Comparison of ENCODE assay signal across 20 cellular contexts in the genomic region with DNA sequence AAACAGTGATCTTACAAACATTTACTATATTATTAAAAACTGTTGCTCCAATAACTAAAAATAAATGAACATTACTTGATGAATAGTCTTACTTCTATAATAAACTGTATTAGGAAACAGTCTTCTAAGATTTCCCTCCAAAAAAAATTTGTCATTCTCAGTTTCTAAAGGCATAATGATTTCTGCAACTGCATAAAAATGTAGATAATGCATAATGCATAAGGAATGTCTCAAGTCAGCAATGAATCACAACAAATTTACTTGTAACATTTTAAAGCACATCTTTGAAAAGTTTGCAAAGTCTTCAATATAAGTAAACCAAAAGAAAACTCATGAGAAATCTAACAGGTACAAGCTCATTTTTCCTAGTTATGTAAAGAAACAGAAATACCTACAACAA.
DNase-seq lines count a peak whose midpoint lies in the region; ATAC-seq, FAIRE-seq and TF ChIP-seq lines count a peak whose summit lies in the region.
"Had no signal": no experiment of that assay in that cellular context is flagged by ENCODE, and none has a peak within 500 bp of the region (broad histone marks: within the 10 kb centered on the region; RNA-seq: fewer than 3 reads in every experiment).

No MANE protein-coding gene starts in this region.

- no peak overlapping the region for H4K91ac ChIP-seq in IMR-90 (ENCODE audit: insufficient read depth, low read depth, low read length)

- no peak overlapping the region for H2BK120ac ChIP-seq in IMR-90 (ENCODE audit: low read depth, low read length)

- H2BK15ac ChIP-seq in IMR-90 (ENCODE audit: low read depth, low read length), result no peak overlapping the region

- no peak overlapping the region for H3K9ac ChIP-seq in IMR-90 (ENCODE audit: low read depth, low read length)

- no peaks in the 10 kb centered on the region for H3K9me3 ChIP-seq in IMR-90 (ENCODE audit: control insufficient read depth, insufficient read depth, low read length)
- H3K9me3 ChIP-seq: Peyer's patch had no signal

- H3K56ac ChIP-seq in IMR-90 (ENCODE audit: extremely low read depth, insufficient read depth, low read length), result no peak overlapping the region

- H3K27me3 ChIP-seq in IMR-90 (ENCODE audit: control insufficient read depth, insufficient read depth, low read length), result no peaks in the 10 kb centered on the region
- H3K27me3 ChIP-seq: cardiac muscle cell, dorsolateral prefrontal cortex, gastroesophageal sphincter, Peyer's patch had no signal

- no peak overlapping the region for H3K23ac ChIP-seq in IMR-90 (ENCODE audit: low read depth, low read length)

- no peak overlapping the region for H3K4me2 ChIP-seq in IMR-90 (ENCODE audit: low read depth, low read length)

- intact Hi-C loops in IMR-90 (cut with micrococcal nuclease), result no loop called here

- no peak overlapping the region for H4K5ac ChIP-seq in IMR-90 (ENCODE audit: low read depth, low read length)

- POLR2A ChIA-PET in IMR-90 (lab: Charles Lee; ENCODE audit: unreplicated experiment), result no interaction called here

- no peaks in the 10 kb centered on the region for H4K20me1 ChIP-seq in IMR-90 (ENCODE audit: insufficient read depth, low read length)

- H3K4me3 ChIP-seq in AG10803 (ENCODE audit: low read length) (no peak overlapping the region), IMR-90 (ENCODE audit: insufficient read depth, low read depth, low read length) (no peak overlapping the region), cardiac fibroblast (replicated peaks in 1 of 2; ENCODE audit: low read depth in 2 of 2, low read length in 2 of 2) (no peak overlapping the region), coronary artery (no peak overlapping the region)
- H3K4me3 ChIP-seq: cardiac muscle cell, dorsolateral prefrontal cortex, gastroesophageal sphincter, lung, Peyer's patch had no signal

- FAIRE-seq in islet of Langerhans (lab: Jason Lieb, UNC), result peak; percentile 84

- ATAC-seq in IMR-90 (ENCODE audit: low read depth), result peak; percentile 62
- no peak for ATAC-seq in GM18502 (IDR thresholded peaks at IDR 0.05; ENCODE audit: poor library complexity, unreplicated experiment)
- ATAC-seq: gastroesophageal sphincter, WTC11 had no signal

- H3K14ac ChIP-seq in IMR-90 (replicated peaks; ENCODE audit: low read depth, low read length), result no peak overlapping the region

- in situ Hi-C loops in IMR-90 (cut with MboI; ENCODE audit: low sequenced_read_pairs), result no loop called here

- no peak overlapping the region for H2AK9ac ChIP-seq in IMR-90 (replicated peaks; ENCODE audit: low read depth, low read length, poor library complexity)

- DNase-seq in AG10803 (ENCODE audit: low read depth) (peak; percentile 15), IMR-90 (peak; percentile 57), cardiac fibroblast (ENCODE audit: low read depth in 2 of 2) (peak; percentile 12 to 53), coronary artery (ENCODE audit: low spot score) (no peak), COR-L47 (lab: John Stamatoyannopoulos, UW) (no peak)
- DNase-seq: activated effector memory CD4-positive, alpha-beta T cell treated with anti-CD3 and anti-CD28 coated beads, Interleukin-2, amount 50 U/mL, for 16 hours; dorsolateral prefrontal cortex; H9; KG1; kidney glomerular epithelial cell; NCI-H510A treated with DMSO at 0.1 percent for 48 hours; NK-92 treated with Interleukin-12 subunit alpha and Interleukin-12 subunit beta, amount 100 ng/mL, for 24 hours; Peyer's patch; substantia nigra had no signal

- H2AFZ ChIP-seq in IMR-90 (replicated peaks; ENCODE audit: low read length, poor library complexity), result no peak overlapping the region

- H3K36me3 ChIP-seq in IMR-90 (ENCODE audit: control insufficient read depth, insufficient read depth, low read length), result no peaks in the 10 kb centered on the region

- CTCF ChIA-PET in IMR-90 (lab: Yijun Ruan, JAX), result no interaction called here

- no peak overlapping the region for H3K4ac ChIP-seq in IMR-90 (ENCODE audit: low read depth, low read length)

- H3K9me1 ChIP-seq in IMR-90 (ENCODE audit: insufficient read depth, low read length), result no peaks in the 10 kb centered on the region

- TF ChIP-seq POLR2A in IMR-90 (IDR thresholded peaks at IDR 0.05; ENCODE audit: low read depth, low read length), result no peak

- no peaks in the 10 kb centered on the region; a peak in 1 of 4 replicates for H3K79me1 ChIP-seq in IMR-90 (ENCODE audit: low read depth in 1 of 2, low read length in 2 of 2)

- H3K18ac ChIP-seq in IMR-90 (ENCODE audit: low read depth, low read length), result no peak overlapping the region

- TF ChIP-seq CTCF in AG10803 (conservative IDR thresholded peaks at IDR 0.05; ENCODE audit: low read length) (no peak), IMR-90 (conservative IDR thresholded peaks at IDR 0.05; ENCODE audit: low read depth, low read length) (no peak), cardiac fibroblast (IDR thresholded peaks at IDR 0.05; ENCODE audit: low read depth, low read length) (no peak), coronary artery (IDR thresholded peaks at IDR 0.05) (no peak)

- H3K27ac ChIP-seq in IMR-90 (ENCODE audit: insufficient read depth, low read length) (no peak overlapping the region), coronary artery (no peak overlapping the region)
- H3K27ac ChIP-seq: cardiac muscle cell, dorsolateral prefrontal cortex, gastroesophageal sphincter, Peyer's patch had no signal

- no peak overlapping the region for H4K8ac ChIP-seq in IMR-90 (ENCODE audit: low read depth in 2 of 2, low read length in 2 of 2)

- dilution Hi-C loops in IMR-90 (cut with HindIII; ENCODE audit: low sequenced_read_pairs, unreplicated experiment), result no loop called here

- H2AK5ac ChIP-seq in IMR-90 (ENCODE audit: low read depth, low read length), result no peak overlapping the region

- no peaks in the 10 kb centered on the region for H3K4me1 ChIP-seq in IMR-90 (ENCODE audit: control insufficient read depth, insufficient read depth, low read length)
- H3K4me1 ChIP-seq: gastroesophageal sphincter, Peyer's patch had no signal

- H2BK20ac ChIP-seq in IMR-90 (ENCODE audit: low read depth, low read length), result no peak overlapping the region

- no TSS peak for BruUV-seq in IMR-90 (replicated peaks; lab: Mats Ljungman, UMichigan)

- no peak overlapping the region for H2BK5ac ChIP-seq in IMR-90 (ENCODE audit: low read depth, low read length, poor library complexity, severe bottlenecking)

- TF ChIP-seq RAD21 in IMR-90 (IDR thresholded peaks at IDR 0.05; ENCODE audit: low read length), result no peak

TF ChIP-seq in IMR-90, 13 proteins besides CTCF, POLR2A, EP300 and RAD21:
- TF ChIP-seq MAFK (IDR thresholded peaks at IDR 0.05; ENCODE audit: low read depth, low read length) (peak; percentile 65), BHLHE40 (IDR thresholded peaks at IDR 0.05; ENCODE audit: low read depth, low read length) (no peak), RCOR1 (IDR thresholded peaks at IDR 0.05; ENCODE audit: insufficient replicate concordance, low read length) (no peak), USF2 (IDR thresholded peaks at IDR 0.05; ENCODE audit: low read depth, low read length) (no peak), MAZ (IDR thresholded peaks at IDR 0.05; ENCODE audit: borderline replicate concordance, low read depth, low read length) (no peak), SMC3 (IDR thresholded peaks at IDR 0.05; ENCODE audit: low read depth, low read length) (no peak), CEBPB (IDR thresholded peaks at IDR 0.05; ENCODE audit: low read depth, low read length) (0 out of 2 replicates have a peak, but pooled peaks have one; percentile 9), MXI1 (IDR thresholded peaks at IDR 0.05; ENCODE audit: borderline replicate concordance, low read depth, low read length) (no peak)

Comparison
In these comparisons a context has a peak if more than half of its experiments do, and no peak if none do; other contexts are left out.
1. DNase-seq: peak in AG10803 (single experiment), IMR-90 (single experiment) and cardiac fibroblast (2 of 2); none in coronary artery (single experiment) and COR-L47 (single experiment).